In the genomic region with DNA sequence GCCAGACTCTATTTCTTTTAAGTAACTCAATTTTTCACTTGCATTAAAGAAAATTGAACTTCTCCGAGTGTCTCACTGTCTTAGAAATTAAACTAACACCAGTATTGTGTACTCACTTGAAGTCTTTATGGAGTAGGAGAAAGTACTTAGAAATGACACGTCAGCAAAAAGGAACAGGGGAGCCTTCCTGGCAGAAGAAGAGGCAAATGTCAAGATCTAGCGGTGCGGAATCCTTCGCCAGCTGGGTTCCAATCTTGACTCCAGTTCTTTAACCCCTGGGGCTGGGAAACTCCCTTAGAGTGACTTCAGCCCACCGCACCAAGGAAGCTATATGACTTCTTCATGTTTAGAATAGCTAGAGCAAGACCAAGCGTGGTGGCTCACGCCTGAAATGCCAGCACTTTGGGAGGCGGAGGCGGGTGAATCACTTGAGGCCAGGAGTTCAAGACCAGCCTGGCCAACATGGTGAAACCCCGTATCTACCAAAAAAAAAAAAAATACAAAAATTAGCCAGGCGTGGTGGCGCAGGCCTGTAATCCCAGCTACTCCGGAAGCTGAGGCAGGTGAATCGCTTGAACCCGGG, we compare ENCODE assay signal across 8 cellular contexts.
DNase-seq lines count a peak whose midpoint lies in the region; TF ChIP-seq lines count a peak whose summit lies in the region.

No MANE protein-coding gene starts in this region.

- peak overlapping the region; percentile 68 to 96 (median 90) for H3K4me2 ChIP-seq in BLaER1 treated with 17β-estradiol and CSF1 and Interleukin-3, amounts not matched to agents 10 nM and 100 nM
- peak overlapping the region; percentile 68 for H3K4me2 ChIP-seq in OCI-LY1 (ENCODE audit: low read length)

- H3K27me3 ChIP-seq in BLaER1 treated with 17β-estradiol and CSF1 and Interleukin-3, amounts not matched to agents 10 nM and 100 nM, result peaks cover 6 to 16% (median 12%) of the 10 kb centered on the region in 11 experiments
- H3K27me3 ChIP-seq in OCI-LY1 (ENCODE audit: insufficient read depth, low read length), result no peaks in the 10 kb centered on the region

- peak overlapping the region in 6 of 11 experiments; percentile 85 to 97 (median 91); a peak in 11 of 22 replicates for H3K27ac ChIP-seq in BLaER1 treated with 17β-estradiol and CSF1 and Interleukin-3, amounts not matched to agents 10 nM and 100 nM
- peak overlapping the region; percentile 96 for H3K27ac ChIP-seq in OCI-LY1 (ENCODE audit: low read depth, low read length, poor library complexity, severe bottlenecking)

- H3K9ac ChIP-seq in BLaER1 treated with 17β-estradiol and CSF1 and Interleukin-3, amounts not matched to agents 10 nM and 100 nM, result peak overlapping the region in 10 of 11 experiments; percentile 86 to 96 (median 88); a peak in 19 of 22 replicates
- H3K9ac ChIP-seq in OCI-LY1 (ENCODE audit: low read length), result peak overlapping the region; percentile 86

- 0 out of 2 replicates have a peak, but pooled peaks cover 9% of the 10 kb centered on the region for H3F3A ChIP-seq in OCI-LY1 (ENCODE audit: insufficient read depth, low read length)

- H3K36me3 ChIP-seq in BLaER1 treated with 17β-estradiol and CSF1 and Interleukin-3, amounts not matched to agents 10 nM and 100 nM, result peaks cover 15 to 46% (median 31%) of the 10 kb centered on the region in 11 experiments; a peak in 20 of 22 replicates
- peaks cover 41% of the 10 kb centered on the region for H3K36me3 ChIP-seq in OCI-LY1 (ENCODE audit: insufficient read depth, low read length)

- no peak for TF ChIP-seq CTCF in OCI-LY1 (IDR thresholded peaks at IDR 0.05; ENCODE audit: low read length)

- peaks cover 0 to 51% (median 0%) of the 10 kb centered on the region in 11 experiments; a peak in 7 of 22 replicates for H4K20me1 ChIP-seq in BLaER1 treated with 17β-estradiol and CSF1 and Interleukin-3, amounts not matched to agents 10 nM and 100 nM
- no peaks in the 10 kb centered on the region for H4K20me1 ChIP-seq in OCI-LY1 (ENCODE audit: insufficient read depth, low read length)

- H3K9me2 ChIP-seq in OCI-LY1 (ENCODE audit: low read depth, low read length), result no peaks in the 10 kb centered on the region

- peak overlapping the region; percentile 72 to 84 (median 80) for H3K4me3 ChIP-seq in BLaER1 treated with 17β-estradiol and CSF1 and Interleukin-3, amounts not matched to agents 10 nM and 100 nM
- H3K4me3 ChIP-seq in OCI-LY1 (ENCODE audit: low read depth, low read length, poor library complexity, severe bottlenecking), result peak overlapping the region; percentile 72

- DNase-seq in amniotic epithelial cell (ENCODE audit: low read depth) (peak; percentile 37), kidney glomerular epithelial cell (lab: John Stamatoyannopoulos, UW) (peak; percentile 36), 8988T (no peak), putamen (ENCODE audit: low spot score) (no peak), DMS114 treated with DMSO at 0.1 percent for 48 hours (lab: John Stamatoyannopoulos, UW; ENCODE audit: unreplicated experiment) (no peak)
- peak; percentile 66 for DNase-seq in stimulated activated CD8-positive, alpha-beta memory T cell treated with anti-CD3 and anti-CD28 coated beads, Interleukin-4, amount 100 ng/mL, for 48 hours

- peaks cover 19 to 34% (median 27%) of the 10 kb centered on the region in 10 experiments for H3K4me1 ChIP-seq in BLaER1 treated with 17β-estradiol and CSF1 and Interleukin-3, amounts not matched to agents 10 nM and 100 nM
- peaks cover 32% of the 10 kb centered on the region for H3K4me1 ChIP-seq in OCI-LY1 (ENCODE audit: insufficient read depth, low read length, severe bottlenecking)

- H3K9me3 ChIP-seq in BLaER1 treated with 17β-estradiol and CSF1 and Interleukin-3, amounts not matched to agents 10 nM and 100 nM (replicated peaks in 1 of 11), result peaks cover 27 to 43% (median 34%) of the 10 kb centered on the region in 11 experiments
- H3K9me3 ChIP-seq in OCI-LY1 (ENCODE audit: low read length), result peaks cover 4% of the 10 kb centered on the region; the same call in 1 of the 2 replicates

- H2AFZ ChIP-seq in OCI-LY1 (ENCODE audit: low read length), result no peak overlapping the region

- no peaks in the 10 kb centered on the region for H3K79me2 ChIP-seq in OCI-LY1 (ENCODE audit: insufficient read depth, low read length)

Comparison
In these comparisons a context has a peak if more than half of its experiments do, and no peak if none do; other contexts are left out.
1. DNase-seq: peak in amniotic epithelial cell (single experiment), kidney glomerular epithelial cell (single experiment) and stimulated activated CD8-positive, alpha-beta memory T cell treated with anti-CD3 and anti-CD28 coated beads, Interleukin-4, amount 100 ng/mL, for 48 hours (single experiment); none in 8988T (single experiment), putamen (single experiment) and DMS114 treated with DMSO at 0.1 percent for 48 hours (single experiment).